In the genomic region with DNA sequence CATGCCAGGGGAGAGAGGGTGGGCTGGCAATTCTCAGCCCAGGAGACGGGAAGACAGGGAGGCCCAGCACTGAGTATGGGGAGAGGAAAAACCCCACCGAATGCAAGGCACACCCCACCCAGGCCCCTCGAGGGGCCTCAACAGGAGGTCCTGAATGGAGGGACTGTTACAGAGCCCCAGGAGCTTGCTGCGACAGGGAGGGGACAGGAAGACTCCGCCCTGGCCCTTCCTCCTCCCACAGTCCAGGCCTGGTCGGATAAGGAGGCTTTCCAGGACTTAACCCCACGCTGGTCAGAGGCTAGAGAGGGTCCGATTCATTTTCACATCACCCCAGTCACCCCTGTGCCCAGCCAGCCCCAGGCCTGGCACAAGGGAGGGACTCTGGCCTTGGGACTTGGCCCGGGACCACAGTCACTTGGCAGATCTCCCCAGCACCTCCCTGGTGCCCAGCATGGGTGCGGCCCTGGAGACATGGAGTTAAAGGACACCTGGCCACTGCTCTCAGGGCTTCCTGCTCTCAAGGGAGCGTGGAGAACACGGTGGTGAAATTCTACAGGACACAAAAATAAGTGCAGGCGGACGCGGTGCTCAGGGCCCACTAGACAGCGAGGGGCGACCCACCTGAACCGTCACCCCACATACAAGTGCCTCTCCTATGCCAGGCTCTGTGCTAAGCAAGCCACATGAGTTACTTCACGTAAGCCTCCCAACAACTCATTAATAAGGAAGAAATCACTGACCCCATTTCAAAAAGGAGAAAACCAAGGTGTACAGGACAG, we compare ENCODE assay signal across 8 cellular contexts. TPM values are rescaled to one million over a fixed set of nuclear protein-coding genes. Genes with fewer than 3 reads are reported as not detected.
DNase-seq lines count a peak whose midpoint lies in the region; ATAC-seq and TF ChIP-seq lines count a peak whose summit lies in the region.

No MANE protein-coding gene starts in this region.

- TF ChIP-seq CTCF in VCaP (conservative IDR thresholded peaks at IDR 0.05): no peak
- no peak for TF ChIP-seq CTCF in foreskin keratinocyte (conservative IDR thresholded peaks at IDR 0.05)

- peak overlapping the region; percentile 100 for H3K27ac ChIP-seq in VCaP
- peak overlapping the region; percentile 41 for H3K27ac ChIP-seq in foreskin keratinocyte

- no peak for ATAC-seq in foreskin keratinocyte

- intact Hi-C loops in posterior vena cava (cut with DNase I): loop anchor here in 1 of 2 donors (5.0 kb wide), 1 partner anchor 60 kb away; no protein-coding TSS in a partner anchor

- DNase-seq in NCI-H748 (lab: John Stamatoyannopoulos, UW; ENCODE audit: unreplicated experiment) (peak; percentile 34), NCI-H748 treated with DMSO at 0.1 percent for 48 hours (lab: John Stamatoyannopoulos, UW) (no peak), foreskin keratinocyte (no peak), posterior vena cava (ENCODE audit: low spot score) (peak; percentile 85), NCI-H1105 treated with DMSO at 0.1 percent for 48 hours (lab: John Stamatoyannopoulos, UW) (no peak), KG1 (lab: John Stamatoyannopoulos, UW) (no peak), amniotic stem cell (lab: John Stamatoyannopoulos, UW) (no peak)

- H3K4me1 ChIP-seq in foreskin keratinocyte: peaks cover 29% of the 10 kb centered on the region

- no peaks in the 10 kb centered on the region for H3K27me3 ChIP-seq in foreskin keratinocyte

RNA-seq across cellular contexts. Expression of a gene that starts 44.8 kb away (rescaled TPM):
- total RNA-seq in foreskin keratinocyte (20.2 and 20.6 TPM in 2 replicates), posterior vena cava (10 to 100 TPM; 69.4 to 80.3 TPM)
- polyA plus RNA-seq in foreskin keratinocyte: 15.5 and 18.7 TPM in 2 replicates

Comparison
In these comparisons a context has a peak if more than half of its experiments do, and no peak if none do; other contexts are left out.
1. DNase-seq: peak in NCI-H748 (single experiment) and posterior vena cava (single experiment); none in NCI-H748 treated with DMSO at 0.1 percent for 48 hours (single experiment), foreskin keratinocyte (0 of 2), NCI-H1105 treated with DMSO at 0.1 percent for 48 hours (single experiment), KG1 (single experiment) and amniotic stem cell (single experiment).